8 cellular contexts compared by ENCODE assay signal in genomic region chr17:74089869-74090464, GRCh38.
DNase-seq lines count a peak whose midpoint lies in the region; ATAC-seq and TF ChIP-seq lines count a peak whose summit lies in the region.

No MANE protein-coding gene starts in this region.

- no peaks in the 10 kb centered on the region for H3K27me3 ChIP-seq in SU-DHL-6 (ENCODE audit: low read length)

- H3K9ac ChIP-seq in SU-DHL-6 (ENCODE audit: low read length): no peak overlapping the region

- H3K27ac ChIP-seq in SU-DHL-6 (ENCODE audit: low read depth, low read length): no peak overlapping the region

- no peaks in the 10 kb centered on the region for H4K20me1 ChIP-seq in SU-DHL-6 (ENCODE audit: low read depth, low read length)

- peaks cover 7% of the 10 kb centered on the region for H3K9me3 ChIP-seq in SU-DHL-6 (ENCODE audit: insufficient read depth, low read length)

- no peak overlapping the region for H3K4me3 ChIP-seq in SU-DHL-6 (ENCODE audit: insufficient read depth, low read length, poor library complexity, severe bottlenecking)
- H3K4me3 ChIP-seq in epithelial cell of esophagus (ENCODE audit: low read length): no peak overlapping the region

- no peaks in the 10 kb centered on the region for H3K36me3 ChIP-seq in SU-DHL-6 (ENCODE audit: low read length)

- no peaks in the 10 kb centered on the region for H3F3A ChIP-seq in SU-DHL-6 (ENCODE audit: insufficient read depth)

- H3K9me2 ChIP-seq in SU-DHL-6 (replicated peaks; ENCODE audit: insufficient read depth, low read length): no peaks in the 10 kb centered on the region

- TF ChIP-seq CTCF in SU-DHL-6 (IDR thresholded peaks at IDR 0.05; ENCODE audit: insufficient read depth, low read length, poor library complexity, severe bottlenecking) (peak; percentile 85), epithelial cell of esophagus (IDR thresholded peaks at IDR 0.05; ENCODE audit: insufficient read depth, low read depth, low read length, missing control alignments) (peak; percentile 42)

- ATAC-seq in GM18519 (IDR thresholded peaks at IDR 0.05; ENCODE audit: low FRiP score, unreplicated experiment) (no peak), GM19455 (IDR thresholded peaks at IDR 0.05; ENCODE audit: unreplicated experiment) (no peak)

- H2AFZ ChIP-seq in SU-DHL-6 (ENCODE audit: low read depth, low read length, severe bottlenecking): no peak overlapping the region

- no peaks in the 10 kb centered on the region for H3K79me2 ChIP-seq in SU-DHL-6 (ENCODE audit: insufficient read depth, low read length)

- no peak overlapping the region for H3K4me2 ChIP-seq in SU-DHL-6 (ENCODE audit: low read depth, low read length, poor library complexity, severe bottlenecking)

- DNase-seq in activated CD4-positive, alpha-beta T cell treated with anti-CD3 and anti-CD28 coated beads for 24 hours (ENCODE audit: low read depth in 2 of 2): peak; percentile 15 to 52
- DNase-seq in activated CD4-positive, alpha-beta T cell treated with anti-CD3 and anti-CD28 coated beads for 1 hour: no peak
- peak; percentile 58 for DNase-seq in MV-4-11 (lab: John Stamatoyannopoulos, UW)
- peak; percentile 13 for DNase-seq in epithelial cell of esophagus (ENCODE audit: low read depth)
- peak; percentile 44 for DNase-seq in pons (ENCODE audit: low spot score)
